In the genomic region with DNA sequence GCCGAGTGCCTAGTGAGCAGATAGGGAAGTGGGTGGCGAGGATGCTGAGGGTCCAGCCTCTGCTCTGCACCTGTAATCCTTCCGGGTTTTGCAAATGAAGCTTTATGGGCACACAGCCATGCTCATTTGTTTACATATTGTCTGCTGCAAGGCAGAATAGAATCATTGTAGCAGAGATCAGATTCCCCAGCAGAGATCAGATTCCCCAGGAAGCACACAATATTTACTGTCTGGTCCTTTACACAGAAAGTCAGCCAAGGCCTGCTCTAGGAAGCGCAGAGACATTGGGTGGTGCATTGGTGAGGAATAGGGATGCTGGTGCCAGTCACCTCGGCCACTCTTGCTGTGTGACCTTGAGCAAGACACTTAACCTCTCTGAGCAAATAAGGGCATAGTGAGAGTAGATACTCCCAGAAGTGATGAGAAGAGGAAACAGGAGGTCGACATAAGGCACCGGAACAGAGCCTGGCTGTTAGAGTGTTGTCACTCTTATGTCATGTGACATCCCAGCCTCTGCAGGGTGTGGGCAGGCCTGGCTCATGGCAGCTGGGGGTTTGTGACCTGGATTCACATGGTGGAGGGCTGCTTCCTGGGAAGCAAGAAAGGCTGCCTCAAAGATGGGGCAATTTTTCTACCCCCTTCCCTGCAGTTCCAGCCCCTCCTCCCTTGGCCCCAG, we compare ENCODE assay signal across 10 cellular contexts. TPM values are rescaled to one million over a fixed set of nuclear protein-coding genes. Genes with fewer than 3 reads are reported as not detected.
DNase-seq lines count a peak whose midpoint lies in the region; FAIRE-seq and TF ChIP-seq lines count a peak whose summit lies in the region.
"Had no signal": no experiment of that assay in that cellular context is flagged by ENCODE, and none has a peak within 500 bp of the region (broad histone marks: within the 10 kb centered on the region; RNA-seq: fewer than 3 reads in every experiment).

No MANE protein-coding gene starts in this region.

- H3K9ac ChIP-seq in adipocyte (ENCODE audit: low read length) (no peak overlapping the region), MM.1S (ENCODE audit: low read length) (no peak overlapping the region)

- H2AFZ ChIP-seq in osteoblast (ENCODE audit: low read length) = no peak overlapping the region
- no peak overlapping the region for H2AFZ ChIP-seq in MM.1S (ENCODE audit: low read length)

- DNase-seq in NCI-H1436 (lab: John Stamatoyannopoulos, UW) (peak; percentile 34), NCI-H1436 treated with DMSO at 0.1 percent for 48 hours (lab: John Stamatoyannopoulos, UW) (no peak), NCI-H2107 (lab: John Stamatoyannopoulos, UW) (peak; percentile 60), adipocyte (ENCODE audit: low read depth) (peak; percentile 18), osteoblast (ENCODE audit: insufficient read length, low spot score, missing footprints) (peak; percentile 63), D721Med (ENCODE audit: insufficient read length, low spot score) (no peak), MM.1S (no peak), brain microvascular endothelial cell (no peak)
- DNase-seq: MG63 had no signal

- no peak for FAIRE-seq in D721Med (lab: Jason Lieb, UNC)
- FAIRE-seq: GM12892 had no signal

- H3K79me2 ChIP-seq in osteoblast (ENCODE audit: insufficient read depth, low read length) (peaks cover 81% of the 10 kb centered on the region), MM.1S (ENCODE audit: low read length) (peaks cover 59% of the 10 kb centered on the region)

- H3K27me3 ChIP-seq in adipocyte (replicated peaks; ENCODE audit: control insufficient read depth, insufficient read depth, low read length) (no peaks in the 10 kb centered on the region), osteoblast (ENCODE audit: insufficient read depth, low read length) (no peaks in the 10 kb centered on the region), MM.1S (replicated peaks; ENCODE audit: insufficient read depth, low read length) (no peaks in the 10 kb centered on the region), brain microvascular endothelial cell (replicated peaks) (no peaks in the 10 kb centered on the region)
- H3K27me3 ChIP-seq: MG63 had no signal

- peaks cover 49% of the 10 kb centered on the region for H4K20me1 ChIP-seq in osteoblast (ENCODE audit: insufficient read depth, low read length)
- H4K20me1 ChIP-seq in MM.1S (ENCODE audit: insufficient read depth, low read length) = no peaks in the 10 kb centered on the region

- no peaks in the 10 kb centered on the region for H3F3A ChIP-seq in MM.1S (ENCODE audit: insufficient read depth, low read length)

- TF ChIP-seq CTCF in osteoblast (IDR thresholded peaks at IDR 0.05; ENCODE audit: extremely low read depth, low read depth, low read length) = no peak
- TF ChIP-seq CTCF in D721Med (IDR thresholded peaks at IDR 0.05; ENCODE audit: insufficient read depth, missing control alignments) = no peak
- TF ChIP-seq CTCF in MM.1S (IDR thresholded peaks at IDR 0.05; ENCODE audit: low read length) = no peak
- TF ChIP-seq CTCF in brain microvascular endothelial cell (IDR thresholded peaks at IDR 0.05; ENCODE audit: low read depth, low read length, missing control alignments) = no peak

- no peaks in the 10 kb centered on the region for H3K4me1 ChIP-seq in adipocyte (ENCODE audit: control insufficient read depth, insufficient read depth, low read length)
- no peaks in the 10 kb centered on the region for H3K4me1 ChIP-seq in osteoblast (ENCODE audit: insufficient read depth, low read length)
- no peaks in the 10 kb centered on the region for H3K4me1 ChIP-seq in MM.1S (ENCODE audit: low read length)

- no peaks in the 10 kb centered on the region for H3K9me2 ChIP-seq in MM.1S (replicated peaks; ENCODE audit: insufficient read depth, low read length)

- in situ Hi-C loops in brain microvascular endothelial cell (cut with HindIII; ENCODE audit: low pct_ligation_motif_present, low sequenced_read_pairs) = no loop called here

- no peak overlapping the region for H3K4me3 ChIP-seq in adipocyte (ENCODE audit: low read length)
- H3K4me3 ChIP-seq in osteoblast (ENCODE audit: insufficient read depth, low read length) = no peak overlapping the region
- no peak overlapping the region for H3K4me3 ChIP-seq in MM.1S (ENCODE audit: low read length)
- H3K4me3 ChIP-seq in brain microvascular endothelial cell (ENCODE audit: low read depth, low read length) = no peak overlapping the region
- H3K4me3 ChIP-seq: MG63 had no signal

- H3K9me3 ChIP-seq in adipocyte (ENCODE audit: control insufficient read depth, low read length) = no peaks in the 10 kb centered on the region
- H3K9me3 ChIP-seq in osteoblast (ENCODE audit: low read depth, low read length) = no peaks in the 10 kb centered on the region
- H3K9me3 ChIP-seq in MM.1S (replicated peaks; ENCODE audit: insufficient read depth, low read length) = no peaks in the 10 kb centered on the region
- H3K9me3 ChIP-seq: MG63 had no signal

- H3K27ac ChIP-seq in osteoblast (ENCODE audit: low read depth, low read length) (no peak overlapping the region), MM.1S (ENCODE audit: low read length) (no peak overlapping the region), brain microvascular endothelial cell (no peak overlapping the region)

- H3K4me2 ChIP-seq in osteoblast (ENCODE audit: insufficient read depth, low read length) (no peak overlapping the region), MM.1S (ENCODE audit: low read depth, low read length) (no peak overlapping the region)

- H3K36me3 ChIP-seq in adipocyte (ENCODE audit: control insufficient read depth, insufficient read depth, low read length, severe bottlenecking) = no peaks in the 10 kb centered on the region
- no peaks in the 10 kb centered on the region for H3K36me3 ChIP-seq in osteoblast (ENCODE audit: insufficient read depth, low read length)
- H3K36me3 ChIP-seq in MM.1S (replicated peaks; ENCODE audit: insufficient read depth, low read length) = no peaks in the 10 kb centered on the region
- no peaks in the 10 kb centered on the region for H3K36me3 ChIP-seq in brain microvascular endothelial cell (replicated peaks)

RNA-seq across cellular contexts. Expression of a gene that starts 25.6 kb away (rescaled TPM):
- total RNA-seq in osteoblast = 33.7 and 41.0 TPM in 2 replicates

RNA-seq across cellular contexts. Expression of a gene that starts 31.4 kb away (rescaled TPM):
- total RNA-seq in osteoblast = 114 and 126 TPM in 2 replicates

RNA-seq across cellular contexts. Expression of a gene that starts 31.6 kb away (rescaled TPM):
- 31.8 and 34.8 TPM in 2 replicates for total RNA-seq in osteoblast

RNA-seq across cellular contexts. Expression of a gene that starts 48.8 kb away (rescaled TPM):
- under 0.01 and 0.29 TPM in 2 replicates for total RNA-seq in osteoblast

Comparison
In these comparisons a context has a peak if more than half of its experiments do, and no peak if none do; other contexts are left out.
1. DNase-seq: peak in NCI-H1436 (single experiment), NCI-H2107 (single experiment), adipocyte (single experiment) and osteoblast (single experiment); none in NCI-H1436 treated with DMSO at 0.1 percent for 48 hours (single experiment), D721Med (single experiment), MM.1S (single experiment) and brain microvascular endothelial cell (single experiment).